9 cellular contexts compared by ENCODE assay signal in the genomic region with DNA sequence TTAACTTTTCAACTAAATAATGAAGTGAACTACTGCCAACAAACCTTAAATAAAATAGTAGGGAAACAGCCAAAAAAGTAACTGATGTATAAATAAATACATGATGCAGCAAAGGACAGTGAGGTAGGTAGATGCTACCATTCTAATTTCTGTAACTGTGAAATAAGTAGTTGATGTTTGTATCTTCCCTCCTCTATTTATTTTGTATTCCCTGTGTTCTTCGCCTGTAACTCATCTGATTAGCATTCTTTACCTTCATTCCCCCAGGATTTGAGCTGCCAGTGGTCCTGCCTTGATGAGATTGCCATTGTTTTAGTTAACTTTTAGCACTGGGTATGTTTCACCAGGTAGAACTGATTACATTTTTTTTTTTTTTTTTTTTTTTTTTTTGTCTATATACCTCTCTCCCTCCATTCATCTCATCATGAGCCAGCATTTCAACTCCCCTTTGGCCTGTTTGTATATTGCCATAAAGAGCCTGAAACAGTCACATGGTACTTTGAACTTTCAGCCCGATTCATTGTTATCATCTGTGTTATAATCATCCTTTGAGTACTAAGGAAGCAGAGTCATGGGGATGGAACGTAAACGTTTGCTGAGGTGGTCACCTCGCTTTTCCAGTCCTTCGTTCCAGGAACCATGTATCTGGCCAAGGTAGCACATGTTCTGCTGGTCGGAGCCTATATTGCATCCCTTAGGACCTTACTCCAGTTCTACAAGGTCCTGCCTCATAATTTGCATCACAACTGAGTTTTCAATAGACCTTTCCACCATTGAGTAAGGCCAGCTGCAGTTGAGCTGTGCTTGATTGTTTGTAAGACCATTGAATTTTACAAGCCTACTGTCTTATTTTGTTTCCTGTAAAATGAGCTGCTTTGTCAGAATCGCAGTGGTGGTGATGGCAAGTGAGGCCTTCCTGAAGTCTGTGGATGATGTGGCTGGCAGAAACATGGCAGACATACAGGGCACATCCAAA.
DNase-seq lines count a peak whose midpoint lies in the region; ATAC-seq and TF ChIP-seq lines count a peak whose summit lies in the region.
"Had no signal": no experiment of that assay in that cellular context is flagged by ENCODE, and none has a peak within 500 bp of the region (broad histone marks: within the 10 kb centered on the region; RNA-seq: fewer than 3 reads in every experiment).

No MANE protein-coding gene starts in this region.

- 82 to 93% methylated on average over 7 to 8 of the region's 8 CpGs for WGBS in thyroid gland, 2 donors

- H3K36me3 ChIP-seq in thyroid gland = no peaks in the 10 kb centered on the region
- H3K36me3 ChIP-seq: WERI-Rb-1 had no signal

- peaks cover 21% of the 10 kb centered on the region for H3K4me1 Mint-ChIP-seq in activated T-cell treated with anti-CD3 and anti-CD28 coated beads, Interleukin-2, amount 50 U/mL, for 72 hours (ENCODE audit: low read depth)

- peaks cover 8 to 9% of the 10 kb centered on the region in 2 donors for H3K4me1 ChIP-seq in thyroid gland

- no peak for TF ChIP-seq POLR2A in thyroid gland (IDR thresholded peaks at IDR 0.05)

- no peak overlapping the region for H3K27ac Mint-ChIP-seq in activated T-cell treated with anti-CD3 and anti-CD28 coated beads, Interleukin-2, amount 50 U/mL, for 72 hours

- no peaks in the 10 kb centered on the region for H3K9me3 Mint-ChIP-seq in activated T-cell treated with anti-CD3 and anti-CD28 coated beads, Interleukin-2, amount 50 U/mL, for 72 hours

- peaks cover 5 to 17% of the 10 kb centered on the region in 2 donors for H3K36me3 Mint-ChIP-seq in activated T-cell treated with anti-CD3 and anti-CD28 coated beads, Interleukin-2, amount 50 U/mL, for 72 hours (ENCODE audit: insufficient read depth in 2 of 2)

- TF ChIP-seq CTCF in epithelial cell of esophagus (IDR thresholded peaks at IDR 0.05; ENCODE audit: insufficient read depth, low read depth, low read length, missing control alignments) (no peak), thyroid gland (IDR thresholded peaks at IDR 0.05) (no peak)

- ATAC-seq in activated T-cell treated with anti-CD3 and anti-CD28 coated beads, Interleukin-2, amount 50 U/mL, for 72 hours (replicated peaks in 1 of 2) = no peak

- intact Hi-C loops in thyroid gland (cut with DNase I) = no loop called here

- H3K9me3 ChIP-seq in thyroid gland = no peaks in the 10 kb centered on the region

- no peaks in the 10 kb centered on the region for H3K27me3 Mint-ChIP-seq in activated T-cell treated with anti-CD3 and anti-CD28 coated beads, Interleukin-2, amount 50 U/mL, for 72 hours (ENCODE audit: low read depth)

- no peak overlapping the region for H3K4me3 Mint-ChIP-seq in activated T-cell treated with anti-CD3 and anti-CD28 coated beads, Interleukin-2, amount 50 U/mL, for 72 hours

- DNase-seq in NCI-H2196 (lab: John Stamatoyannopoulos, UW; ENCODE audit: unreplicated experiment) (peak; percentile 29), NCI-H2196 treated with DMSO at 0.1 percent for 48 hours (lab: John Stamatoyannopoulos, UW; ENCODE audit: unreplicated experiment) (no peak), NCI-H69 (lab: John Stamatoyannopoulos, UW) (peak; percentile 16), epithelial cell of esophagus (ENCODE audit: low read depth) (peak; percentile 22), thyroid gland (no peak), OCI-M1 (lab: John Stamatoyannopoulos, UW) (no peak), dedifferentiated amniotic fluid mesenchymal stem cell (ENCODE audit: extremely low spot score) (no peak)
- DNase-seq in activated T-cell treated with anti-CD3 and anti-CD28 coated beads, Interleukin-2, amount 50 U/mL, for 72 hours = no peak
- DNase-seq: WERI-Rb-1 had no signal

- no peaks in the 10 kb centered on the region for H3K27me3 ChIP-seq in thyroid gland

- H3K4me3 ChIP-seq in epithelial cell of esophagus (ENCODE audit: low read length) (no peak overlapping the region), thyroid gland (replicated peaks in 1 of 3) (no peak overlapping the region)

- H3K27ac ChIP-seq in thyroid gland = peak overlapping the region in 2 of 3 donors; percentile 27 to 56
- H3K27ac ChIP-seq: WERI-Rb-1 had no signal

Comparison
In these comparisons a context has a peak if more than half of its experiments do, and no peak if none do; other contexts are left out.
1. DNase-seq: peak in NCI-H2196 (single experiment), NCI-H69 (single experiment) and epithelial cell of esophagus (single experiment); none in NCI-H2196 treated with DMSO at 0.1 percent for 48 hours (single experiment), thyroid gland (0 of 2), activated T-cell treated with anti-CD3 and anti-CD28 coated beads, Interleukin-2, amount 50 U/mL, for 72 hours (0 of 2), OCI-M1 (single experiment) and dedifferentiated amniotic fluid mesenchymal stem cell (single experiment).